21 cellular contexts compared by ENCODE assay signal in genomic region chr2:238724728-238725127, GRCh38.
"Had no signal": no experiment of that assay in that cellular context is flagged by ENCODE, and none has a peak within 500 bp of the region (broad histone marks: within the 10 kb centered on the region; RNA-seq: fewer than 3 reads in every experiment).

No MANE protein-coding gene starts in this region.

- H3K4me1 Mint-ChIP-seq: activated CD4-positive, alpha-beta memory T cell treated with anti-CD3 and anti-CD28 coated beads, Interleukin-2, amount 10 ng/mL, durations not matched to agents 7 days and 5 days; activated naive CD8-positive, alpha-beta T cell treated with anti-CD3 and anti-CD28 coated beads, Interleukin-2, amount 50 U/mL, for 24 hours; stimulated activated effector memory CD8-positive, alpha-beta T cell treated with anti-CD3 and anti-CD28 coated beads, Interleukin-12 subunit alpha, Interleukin-12 subunit beta, amount 100 ng/mL, for 72 hours had no signal

- H3K9ac ChIP-seq: SK-N-SH had no signal

- H3K9me3 Mint-ChIP-seq: activated CD4-positive, alpha-beta memory T cell treated with anti-CD3 and anti-CD28 coated beads, Interleukin-2, amount 10 ng/mL, durations not matched to agents 7 days and 5 days had no signal

- H3K27ac ChIP-seq: lower lobe of right lung, pancreas, psoas muscle, right lobe of liver, thoracic aorta, upper lobe of left lung had no signal

- H3K36me3 ChIP-seq: lower lobe of right lung, pancreas, right lobe of liver, thoracic aorta, upper lobe of left lung had no signal

- H3K4me3 Mint-ChIP-seq: activated CD4-positive, alpha-beta memory T cell treated with anti-CD3 and anti-CD28 coated beads, Interleukin-2, amount 10 ng/mL, durations not matched to agents 7 days and 5 days; activated naive CD8-positive, alpha-beta T cell treated with anti-CD3 and anti-CD28 coated beads, Interleukin-2, amount 50 U/mL, for 24 hours; mesothelial cell of epicardium; nephron progenitor cell; stimulated activated effector memory CD8-positive, alpha-beta T cell treated with anti-CD3 and anti-CD28 coated beads, Interleukin-12 subunit alpha, Interleukin-12 subunit beta, amount 100 ng/mL, for 72 hours; stimulated activated naive CD8-positive, alpha-beta T cell treated with anti-CD3 and anti-CD28 coated beads, Interleukin-15, amount 100 ng/mL, for 72 hours had no signal

- H3K27me3 ChIP-seq: right lobe of liver, upper lobe of left lung had no signal

- H3K27ac Mint-ChIP-seq: activated CD4-positive, alpha-beta memory T cell treated with anti-CD3 and anti-CD28 coated beads, Interleukin-2, amount 10 ng/mL, durations not matched to agents 7 days and 5 days; activated naive CD8-positive, alpha-beta T cell treated with anti-CD3 and anti-CD28 coated beads, Interleukin-2, amount 50 U/mL, for 24 hours; mesothelial cell of epicardium; nephron progenitor cell; stimulated activated effector memory CD8-positive, alpha-beta T cell treated with anti-CD3 and anti-CD28 coated beads, Interleukin-12 subunit alpha, Interleukin-12 subunit beta, amount 100 ng/mL, for 72 hours; stimulated activated naive CD8-positive, alpha-beta T cell treated with anti-CD3 and anti-CD28 coated beads, Interleukin-15, amount 100 ng/mL, for 72 hours had no signal

- ATAC-seq: activated naive CD8-positive, alpha-beta T cell treated with anti-CD3 and anti-CD28 coated beads, Interleukin-2, amount 50 U/mL, for 24 hours; lower lobe of right lung; pancreas; psoas muscle; right lobe of liver; stimulated activated effector memory CD8-positive, alpha-beta T cell treated with anti-CD3 and anti-CD28 coated beads, Interleukin-12 subunit alpha, Interleukin-12 subunit beta, amount 100 ng/mL, for 72 hours; stimulated activated naive CD8-positive, alpha-beta T cell treated with anti-CD3 and anti-CD28 coated beads, Interleukin-15, amount 100 ng/mL, for 72 hours had no signal

- H3K36me3 Mint-ChIP-seq: mesothelial cell of epicardium; stimulated activated effector memory CD8-positive, alpha-beta T cell treated with anti-CD3 and anti-CD28 coated beads, Interleukin-12 subunit alpha, Interleukin-12 subunit beta, amount 100 ng/mL, for 72 hours had no signal

- H3K4me3 ChIP-seq: lower lobe of right lung, pancreas, psoas muscle, right lobe of liver, thoracic aorta, upper lobe of left lung had no signal

- H3K4me1 ChIP-seq: pancreas, psoas muscle, right lobe of liver had no signal

- H3K9me3 ChIP-seq: lower lobe of right lung, pancreas, psoas muscle, right lobe of liver, SK-N-SH, thoracic aorta, upper lobe of left lung had no signal

- DNase-seq: activated CD4-positive, alpha-beta memory T cell treated with anti-CD3 and anti-CD28 coated beads, Interleukin-2, amount 10 ng/mL, durations not matched to agents 7 days and 5 days; activated CD4-positive, alpha-beta T cell treated with anti-CD3 and anti-CD28 coated beads for 48 hours; activated gamma-delta T cell; activated naive CD4-positive, alpha-beta T cell treated with anti-CD3 and anti-CD28 coated beads, Interleukin-2, amount 50 U/mL, for 16 hours; activated naive CD8-positive, alpha-beta T cell treated with anti-CD3 and anti-CD28 coated beads, Interleukin-2, amount 50 U/mL, for 24 hours; activated T-cell treated with anti-CD3 and anti-CD28 coated beads for 4 hours; cortex of kidney; hippocampal formation; lower lobe of right lung; nephron progenitor cell; pancreas; psoas muscle; right lobe of liver; SK-N-SH; small intestine; stimulated activated CD4-positive, alpha-beta T cell treated with anti-CD3 and anti-CD28 coated beads, Interleukin-2, amount 100 ng/mL, for 24 hours; stimulated activated naive CD8-positive, alpha-beta T cell treated with anti-CD3 and anti-CD28 coated beads, Interleukin-15, amount 100 ng/mL, for 72 hours; upper lobe of left lung had no signal

- H3K4me2 ChIP-seq: SK-N-SH had no signal
